In genomic region chr1:19650416-19651140, GRCh38 we compare ENCODE assay signal across 1 cellular context.
TF ChIP-seq lines count a peak whose summit lies in the region.

No MANE protein-coding gene starts in this region.

TF ChIP-seq in H1, 55 proteins besides CTCF, POLR2A, EP300 and RAD21 (continued from another document):
- TF ChIP-seq RBBP5 (IDR thresholded peaks at IDR 0.05; ENCODE audit: borderline replicate concordance, low read depth, low read length) (no peak), GTF2F1 (IDR thresholded peaks at IDR 0.05; ENCODE audit: borderline replicate concordance, low read depth, low read length) (no peak), BRCA1 (IDR thresholded peaks at IDR 0.05; ENCODE audit: low read depth, low read length) (no peak), MAX (IDR thresholded peaks at IDR 0.05) (no peak), KDM5A (IDR thresholded peaks at IDR 0.05; ENCODE audit: low read length) (no peak), YY1 (IDR thresholded peaks at IDR 0.05; ENCODE audit: low read depth, low read length) (no peak), KDM1A (IDR thresholded peaks at IDR 0.05; ENCODE audit: borderline replicate concordance, low read length) (no peak), CHD1 (IDR thresholded peaks at IDR 0.05; ENCODE audit: low read depth, low read length) (no peak), NANOG (IDR thresholded peaks at IDR 0.05; ENCODE audit: insufficient read depth, low read depth, low read length, poor library complexity, severe bottlenecking) (no peak), TCF12 (IDR thresholded peaks at IDR 0.05; ENCODE audit: low read depth, low read length) (no peak)
